In the genomic region with DNA sequence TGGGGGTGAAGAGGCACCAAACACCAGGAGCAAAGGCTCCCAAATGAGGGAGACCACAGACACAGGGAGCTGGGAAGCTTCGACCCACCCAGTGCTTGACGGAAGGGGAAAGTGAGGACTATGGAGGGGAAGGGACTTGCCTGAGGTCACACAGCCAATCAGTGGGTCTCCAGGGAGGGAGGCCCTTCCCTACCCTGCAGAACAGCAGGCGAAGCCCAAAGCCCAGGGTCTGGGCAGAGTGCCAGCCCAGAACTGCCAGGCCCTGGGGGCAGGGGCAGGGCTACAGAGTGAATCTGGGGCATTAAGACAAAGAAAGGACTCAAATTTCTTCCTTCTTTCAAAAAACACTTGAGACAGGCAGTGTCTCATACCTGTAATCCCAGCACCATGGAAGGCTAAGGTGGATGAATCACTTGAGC, we compare ENCODE assay signal across 8 cellular contexts. TPM values are rescaled to one million over a fixed set of nuclear protein-coding genes. Genes with fewer than 3 reads are reported as not detected.
A peak's percentile ranks its signal among the peaks of the same experiment; 100 is the strongest.
DNase-seq lines count a peak whose midpoint lies in the region; ATAC-seq and TF ChIP-seq lines count a peak whose summit lies in the region.

No MANE protein-coding gene starts in this region.

- H3K4me3 Mint-ChIP-seq in MCF 10A (ENCODE audit: unreplicated experiment): peak overlapping the region; percentile 14

- ATAC-seq in DND-41 (ENCODE audit: insufficient read depth, low read depth) (no peak), HG02798 (IDR thresholded peaks at IDR 0.05; ENCODE audit: poor library complexity, unreplicated experiment) (no peak)

- H3K9ac ChIP-seq in DND-41 (ENCODE audit: low read depth, low read length) (peak overlapping the region; percentile 8; the same call in 1 of the 2 replicates), parathyroid adenoma (no peak overlapping the region)

- BruUV-seq in MCF 10A (replicated peaks; lab: Mats Ljungman, UMichigan): no TSS peak

- peaks cover 40% of the 10 kb centered on the region for H3K4me1 Mint-ChIP-seq in MCF 10A (ENCODE audit: insufficient read depth, unreplicated experiment)

- H3K4me3 ChIP-seq in DND-41 (ENCODE audit: low read depth in 1 of 2, low read length in 2 of 2) (no peak overlapping the region), parathyroid adenoma (ENCODE audit: low read depth, low read length) (no peak overlapping the region)

- H3K27ac ChIP-seq in DND-41 (ENCODE audit: low read length) (no peak overlapping the region), parathyroid adenoma (peak overlapping the region; percentile 85)

- H3K27me3 ChIP-seq in DND-41 (ENCODE audit: insufficient read depth, low read length, poor library complexity): no peaks in the 10 kb centered on the region
- H3K27me3 ChIP-seq in parathyroid adenoma (ENCODE audit: control insufficient read depth, insufficient read depth, low read length): no peaks in the 10 kb centered on the region

- TF ChIP-seq CTCF in DND-41 (IDR thresholded peaks at IDR 0.05; ENCODE audit: borderline replicate concordance, extremely low read depth, low read length, poor library complexity, severe bottlenecking): no peak
- no peak for TF ChIP-seq CTCF in MCF 10A (IDR thresholded peaks at IDR 0.05; ENCODE audit: unreplicated experiment)
- no peak for TF ChIP-seq CTCF in parathyroid adenoma (IDR thresholded peaks at IDR 0.05)

- peaks cover 64% of the 10 kb centered on the region for H4K20me1 ChIP-seq in DND-41 (ENCODE audit: insufficient read depth, low read length)

- peak overlapping the region; percentile 93 for H3K27ac Mint-ChIP-seq in MCF 10A (ENCODE audit: low read depth, unreplicated experiment)

- CTCF ChIA-PET in MCF 10A (lab: Yijun Ruan, JAX): interaction anchor here (0.5 to 5.6 kb wide), 10 partner anchors 9 to 373 kb away, joined by 3 to 27 read pairs (median 8); no protein-coding TSS in a partner anchor

- POLR2A ChIA-PET in MCF 10A (lab: Yijun Ruan, JAX): interaction anchor here (0.7 to 3.4 kb wide), 6 partner anchors 9 to 549 kb away, joined by 3 to 16 read pairs (median 4); no protein-coding TSS in a partner anchor

- intact Hi-C loops in MCF 10A (cut with micrococcal nuclease) (no loop called here), posterior vena cava (cut with DNase I) (loop anchor here in 1 of 2 donors (5.0 kb wide), 1 partner anchor 83 kb away; no protein-coding TSS in a partner anchor)

- no peaks in the 10 kb centered on the region for H3K9me3 Mint-ChIP-seq in MCF 10A (ENCODE audit: unreplicated experiment)

- no peak overlapping the region for H2AFZ ChIP-seq in DND-41 (ENCODE audit: low read depth, low read length)
- no peak overlapping the region for H2AFZ ChIP-seq in parathyroid adenoma

- H3K9me3 ChIP-seq in DND-41 (ENCODE audit: insufficient read depth, low read length, severe bottlenecking): no peaks in the 10 kb centered on the region
- no peaks in the 10 kb centered on the region for H3K9me3 ChIP-seq in parathyroid adenoma (ENCODE audit: control insufficient read depth, low read length)

- no peaks in the 10 kb centered on the region for H3K27me3 Mint-ChIP-seq in MCF 10A (ENCODE audit: insufficient read depth, unreplicated experiment)

- peak; percentile 37 for DNase-seq in DND-41
- DNase-seq in NCI-H2171 treated with DMSO at 0.1 percent for 48 hours (lab: John Stamatoyannopoulos, UW): peak; percentile 92
- peak; percentile 86 for DNase-seq in MCF 10A (ENCODE audit: unreplicated experiment)
- no peak for DNase-seq in CD1c-positive myeloid dendritic cell (ENCODE audit: extremely low spot score)
- DNase-seq in posterior vena cava (ENCODE audit: low spot score): no peak
- DNase-seq in RKO (ENCODE audit: low spot score): no peak

- H3K79me2 ChIP-seq in DND-41 (ENCODE audit: insufficient read depth, low read length) (peaks cover 16% of the 10 kb centered on the region; the same call in 1 of the 2 replicates), parathyroid adenoma (peaks cover 28% of the 10 kb centered on the region)

- H3K36me3 ChIP-seq in DND-41 (ENCODE audit: insufficient read depth, low read length) (no peaks in the 10 kb centered on the region), parathyroid adenoma (ENCODE audit: control insufficient read depth, insufficient read depth, low read length) (no peaks in the 10 kb centered on the region)

- H3K4me2 ChIP-seq in DND-41 (ENCODE audit: insufficient read depth, low read length): peak overlapping the region; percentile 56; the same call in 1 of the 2 replicates
- no peak overlapping the region for H3K4me2 ChIP-seq in parathyroid adenoma (ENCODE audit: low read length)

- peaks cover 6% of the 10 kb centered on the region for H3K36me3 Mint-ChIP-seq in MCF 10A (ENCODE audit: insufficient read depth, unreplicated experiment)

- H3K4me1 ChIP-seq in DND-41 (ENCODE audit: insufficient read depth, low read length): peaks cover 25% of the 10 kb centered on the region
- peaks cover 76% of the 10 kb centered on the region for H3K4me1 ChIP-seq in parathyroid adenoma

RNA-seq across cellular contexts. Expression of a gene that starts 45.5 kb away (rescaled TPM):
- total RNA-seq in MCF 10A (2022) (40.0 and 46.8 TPM in 2 replicates), posterior vena cava (100 to 1,000 TPM; 108 to 120 TPM)

Comparison
In these comparisons a context has a peak if more than half of its experiments do, and no peak if none do; other contexts are left out.
1. DNase-seq: peak in DND-41 (single experiment), NCI-H2171 treated with DMSO at 0.1 percent for 48 hours (single experiment) and MCF 10A (single experiment); none in CD1c-positive myeloid dendritic cell (single experiment), posterior vena cava (single experiment) and RKO (single experiment).